In genomic region chr6:22875845-22876244, GRCh38 we compare ENCODE assay signal across 31 cellular contexts.
"Had no signal": no experiment of that assay in that cellular context is flagged by ENCODE, and none has a peak within 500 bp of the region (broad histone marks: within the 10 kb centered on the region; RNA-seq: fewer than 3 reads in every experiment).

No MANE protein-coding gene starts in this region.

- H3K4me3 ChIP-seq: esophagus muscularis mucosa, gastrocnemius medialis, heart left ventricle had no signal

- FAIRE-seq: astrocyte, bronchial epithelial cell had no signal

- H3K27me3 Mint-ChIP-seq: activated CD4-positive, alpha-beta memory T cell treated with anti-CD3 and anti-CD28 coated beads, Interleukin-2, amount 10 ng/mL, durations not matched to agents 7 days and 5 days; activated CD4-positive, alpha-beta T cell treated with anti-CD3 and anti-CD28 coated beads, Interleukin-2, amount 10 ng/mL, durations not matched to agents 7 days and 5 days; activated naive CD8-positive, alpha-beta T cell; activated T-cell treated with anti-CD3 and anti-CD28 coated beads, Interleukin-2, amount 50 U/mL, for 24 hours; activated T-helper 17 cell treated with anti-CD3 and anti-CD28 coated beads, Interleukin-2, amount 50 U/mL, for 72 hours; central memory CD8-positive, alpha-beta T cell; effector memory CD8-positive, alpha-beta T cell had no signal

- H3K27me3 ChIP-seq: brain microvascular endothelial cell, esophagus muscularis mucosa, foreskin keratinocyte, gastrocnemius medialis, heart left ventricle had no signal

- H3K27ac ChIP-seq: brain microvascular endothelial cell, esophagus muscularis mucosa, foreskin keratinocyte, gastrocnemius medialis, heart left ventricle had no signal

- H3K36me3 Mint-ChIP-seq: activated naive CD8-positive, alpha-beta T cell had no signal

- H3K36me3 ChIP-seq: brain microvascular endothelial cell, esophagus muscularis mucosa, gastrocnemius medialis, heart left ventricle had no signal

- H3K27ac Mint-ChIP-seq: activated CD4-positive, alpha-beta memory T cell treated with anti-CD3 and anti-CD28 coated beads, Interleukin-2, amount 10 ng/mL, durations not matched to agents 7 days and 5 days; activated CD4-positive, alpha-beta T cell treated with anti-CD3 and anti-CD28 coated beads, Interleukin-2, amount 10 ng/mL, durations not matched to agents 7 days and 5 days; activated naive CD8-positive, alpha-beta T cell; activated T-cell treated with anti-CD3 and anti-CD28 coated beads, Interleukin-2, amount 50 U/mL, for 24 hours; activated T-helper 17 cell treated with anti-CD3 and anti-CD28 coated beads, Interleukin-2, amount 50 U/mL, for 72 hours; effector memory CD8-positive, alpha-beta T cell had no signal

- H3K9me3 ChIP-seq: esophagus muscularis mucosa, gastrocnemius medialis, heart left ventricle had no signal

- H3K4me1 Mint-ChIP-seq: activated CD4-positive, alpha-beta memory T cell treated with anti-CD3 and anti-CD28 coated beads, Interleukin-2, amount 10 ng/mL, durations not matched to agents 7 days and 5 days; activated CD4-positive, alpha-beta T cell treated with anti-CD3 and anti-CD28 coated beads, Interleukin-2, amount 10 ng/mL, durations not matched to agents 7 days and 5 days; activated T-helper 17 cell treated with anti-CD3 and anti-CD28 coated beads, Interleukin-2, amount 50 U/mL, for 72 hours; central memory CD8-positive, alpha-beta T cell had no signal

- ATAC-seq: activated T-helper 17 cell treated with anti-CD3 and anti-CD28 coated beads, Interleukin-2, amount 50 U/mL, for 72 hours; effector memory CD8-positive, alpha-beta T cell; foreskin keratinocyte; gastrocnemius medialis; heart left ventricle had no signal

- H3K4me3 Mint-ChIP-seq: activated CD4-positive, alpha-beta memory T cell treated with anti-CD3 and anti-CD28 coated beads, Interleukin-2, amount 10 ng/mL, durations not matched to agents 7 days and 5 days; activated CD4-positive, alpha-beta T cell treated with anti-CD3 and anti-CD28 coated beads, Interleukin-2, amount 10 ng/mL, durations not matched to agents 7 days and 5 days; activated naive CD8-positive, alpha-beta T cell; activated T-cell treated with anti-CD3 and anti-CD28 coated beads, Interleukin-2, amount 50 U/mL, for 24 hours; activated T-helper 17 cell treated with anti-CD3 and anti-CD28 coated beads, Interleukin-2, amount 50 U/mL, for 72 hours; central memory CD8-positive, alpha-beta T cell; effector memory CD8-positive, alpha-beta T cell had no signal

- DNase-seq: activated CD4-positive, alpha-beta memory T cell treated with anti-CD3 and anti-CD28 coated beads, Interleukin-2, amount 10 ng/mL, durations not matched to agents 7 days and 5 days; activated CD4-positive, alpha-beta T cell treated with anti-CD3 and anti-CD28 coated beads for 1 hour; activated CD4-positive, alpha-beta T cell treated with anti-CD3 and anti-CD28 coated beads for 4 hours; activated CD4-positive, alpha-beta T cell treated with anti-CD3 and anti-CD28 coated beads, Interleukin-2, amount 10 ng/mL, durations not matched to agents 7 days and 5 days; activated CD4-positive, alpha-beta T cell treated with anti-CD3 and anti-CD28 coated beads, Interleukin-2, amount 50 U/mL, for 4 hours; activated CD8-positive, alpha-beta memory T cell treated with anti-CD3 and anti-CD28 coated beads, Interleukin-2, amount 50 U/mL, for 48 hours; activated effector memory CD4-positive, alpha-beta T cell treated with Interleukin-2 at 50 U/mL for 16 hours; activated gamma-delta T cell treated with Interleukin-2 at 50 U/mL for 16 hours; activated naive CD4-positive, alpha-beta T cell treated with anti-CD3 and anti-CD28 coated beads, Interleukin-2, amount 50 U/mL, for 16 hours; activated naive CD4-positive, alpha-beta T cell treated with Interleukin-2 at 50 U/mL for 16 hours; activated T-cell treated with anti-CD3 and anti-CD28 coated beads for 4 hours; activated T-cell treated with anti-CD3 and anti-CD28 coated beads, Interleukin-2, amount 50 U/mL, for 24 hours; amniotic stem cell; anterior cingulate cortex; brain microvascular endothelial cell; cortex of kidney; dermis blood vessel endothelial cell; effector CD4-positive, alpha-beta T cell; effector memory CD8-positive, alpha-beta T cell; erythroblast; foreskin keratinocyte; gastrocnemius medialis; glutamatergic neuron; heart left ventricle; T-helper 2 cell had no signal
